27 cellular contexts compared by ENCODE assay signal in genomic region chr12:71878208-71878607, GRCh38.
"Had no signal": no experiment of that assay in that cellular context is flagged by ENCODE, and none has a peak within 500 bp of the region (broad histone marks: within the 10 kb centered on the region; RNA-seq: fewer than 3 reads in every experiment).

No MANE protein-coding gene starts in this region.

- H3K4me3 Mint-ChIP-seq: activated B cell treated with CpG ODN at 0.5 μM for 24 hours; activated CD4-positive, alpha-beta T cell treated with anti-CD3 and anti-CD28 coated beads, Interleukin-2, amount 10 ng/mL, durations not matched to agents 24 days and 14 days; activated CD8-positive, alpha-beta memory T cell treated with anti-CD3 and anti-CD28 coated beads, Interleukin-2, amount 10 ng/mL, durations not matched to agents 7 days and 5 days; activated naive CD8-positive, alpha-beta T cell treated with anti-CD3 and anti-CD28 coated beads for 36 hours; activated T-cell treated with anti-CD3 and anti-CD28 coated beads, Interleukin-2, amount 50 U/mL, for 24 hours; activated T-helper 1 cell treated with anti-CD3 and anti-CD28 coated beads, Interleukin-12 subunit alpha, Interleukin-12 subunit beta, Interleukin-2, Interleukin-4 antibody, amounts not matched to agents 30 ng/mL and 10 ng/mL and 1 ng/mL, durations not matched to agents 14 hours and 24 hours and 36 hours; T-helper 1 cell treated with Interleukin-12 subunit alpha and Interleukin-12 subunit beta and Interleukin-4 antibody, amounts not matched to agents 30 μg/mL and 1 μg/mL, for 36 hours had no signal

- H3K27ac Mint-ChIP-seq: activated B cell treated with CpG ODN at 0.5 μM for 24 hours; activated CD4-positive, alpha-beta T cell treated with anti-CD3 and anti-CD28 coated beads, Interleukin-2, amount 10 ng/mL, durations not matched to agents 24 days and 14 days; activated CD8-positive, alpha-beta memory T cell treated with anti-CD3 and anti-CD28 coated beads, Interleukin-2, amount 10 ng/mL, durations not matched to agents 7 days and 5 days; activated naive CD8-positive, alpha-beta T cell treated with anti-CD3 and anti-CD28 coated beads for 36 hours; activated T-helper 1 cell treated with anti-CD3 and anti-CD28 coated beads, Interleukin-12 subunit alpha, Interleukin-12 subunit beta, Interleukin-2, Interleukin-4 antibody, amounts not matched to agents 30 ng/mL and 10 ng/mL and 1 ng/mL, durations not matched to agents 14 hours and 24 hours and 36 hours; T-helper 1 cell treated with Interleukin-12 subunit alpha and Interleukin-12 subunit beta and Interleukin-4 antibody, amounts not matched to agents 30 μg/mL and 1 μg/mL, for 36 hours had no signal

- H3K9me3 ChIP-seq: SJCRH30 had no signal

- DNase-seq: activated B cell treated with CpG ODN at 0.5 μM for 24 hours; activated CD4-positive, alpha-beta T cell treated with anti-CD3 and anti-CD28 coated beads for 1 hour; activated CD4-positive, alpha-beta T cell treated with anti-CD3 and anti-CD28 coated beads, Interleukin-2, amount 10 ng/mL, durations not matched to agents 24 days and 14 days; activated CD4-positive, alpha-beta T cell treated with anti-CD3 and anti-CD28 coated beads, Interleukin-2, amount 50 U/mL, for 48 hours; activated CD8-positive, alpha-beta memory T cell treated with anti-CD3 and anti-CD28 coated beads, Interleukin-2, amount 10 ng/mL, durations not matched to agents 7 days and 5 days; activated effector memory CD4-positive, alpha-beta T cell treated with anti-CD3 and anti-CD28 coated beads, Interleukin-2, amount 50 U/mL, for 16 hours; activated naive CD4-positive, alpha-beta T cell treated with Interleukin-2 at 50 U/mL for 16 hours; activated naive CD8-positive, alpha-beta T cell treated with anti-CD3 and anti-CD28 coated beads for 36 hours; activated T-cell treated with anti-CD3 and anti-CD28 coated beads, Interleukin-2, amount 50 U/mL, for 24 hours; brain microvascular endothelial cell; MM.1S; NCI-H1105; NCI-H1436; NCI-H1694 treated with DMSO at 0.1 percent for 48 hours; NCI-H2029 treated with DMSO at 0.1 percent for 48 hours; NCI-H345; NCI-H510A treated with DMSO at 0.1 percent for 48 hours; NCI-H69; NK-92 treated with Interleukin-12 subunit alpha and Interleukin-12 subunit beta, amount 100 ng/mL, for 24 hours; Right ventricle myocardium superior; RPMI8226; SJCRH30 had no signal

- H3K9me3 Mint-ChIP-seq: activated B cell treated with CpG ODN at 0.5 μM for 24 hours; activated CD4-positive, alpha-beta T cell treated with anti-CD3 and anti-CD28 coated beads, Interleukin-2, amount 10 ng/mL, durations not matched to agents 24 days and 14 days; activated naive CD8-positive, alpha-beta T cell treated with anti-CD3 and anti-CD28 coated beads for 36 hours; activated T-cell treated with anti-CD3 and anti-CD28 coated beads, Interleukin-2, amount 50 U/mL, for 24 hours; activated T-helper 1 cell treated with anti-CD3 and anti-CD28 coated beads, Interleukin-12 subunit alpha, Interleukin-12 subunit beta, Interleukin-2, Interleukin-4 antibody, amounts not matched to agents 30 ng/mL and 10 ng/mL and 1 ng/mL, durations not matched to agents 14 hours and 24 hours and 36 hours; T-helper 1 cell treated with Interleukin-12 subunit alpha and Interleukin-12 subunit beta and Interleukin-4 antibody, amounts not matched to agents 30 μg/mL and 1 μg/mL, for 36 hours had no signal

- ATAC-seq: activated CD8-positive, alpha-beta memory T cell treated with anti-CD3 and anti-CD28 coated beads, Interleukin-2, amount 10 ng/mL, durations not matched to agents 7 days and 5 days; Panc1; SK-N-SH treated with all-trans-retinoic acid at 6 μM for 48 hours had no signal

- H3K4me3 ChIP-seq: cardiac muscle cell, SJCRH30 had no signal

- H3K27me3 Mint-ChIP-seq: activated B cell treated with CpG ODN at 0.5 μM for 24 hours; activated CD4-positive, alpha-beta T cell treated with anti-CD3 and anti-CD28 coated beads, Interleukin-2, amount 10 ng/mL, durations not matched to agents 24 days and 14 days; activated CD8-positive, alpha-beta memory T cell treated with anti-CD3 and anti-CD28 coated beads, Interleukin-2, amount 10 ng/mL, durations not matched to agents 7 days and 5 days; activated naive CD8-positive, alpha-beta T cell treated with anti-CD3 and anti-CD28 coated beads for 36 hours; activated T-cell treated with anti-CD3 and anti-CD28 coated beads, Interleukin-2, amount 50 U/mL, for 24 hours had no signal

- H3K27ac ChIP-seq: brain microvascular endothelial cell, cardiac muscle cell, SJCRH30 had no signal

- H3K36me3 ChIP-seq: brain microvascular endothelial cell had no signal
